2 cellular contexts compared by ENCODE assay signal in genomic region chr1:153474349-153474748, GRCh38.
A peak's percentile ranks its signal among the peaks of the same experiment; 100 is the strongest.
TF ChIP-seq lines count a peak whose summit lies in the region.

No MANE protein-coding gene starts in this region.

TF ChIP-seq in IMR-90, 13 proteins besides CTCF, POLR2A, EP300 and RAD21:
- no peak for TF ChIP-seq NFE2L2 (IDR thresholded peaks at IDR 0.05; ENCODE audit: low read depth, low read length)
- TF ChIP-seq CEBPB (IDR thresholded peaks at IDR 0.05; ENCODE audit: low read depth, low read length): peak; percentile 40
- TF ChIP-seq MAFK (IDR thresholded peaks at IDR 0.05; ENCODE audit: low read depth, low read length): no peak
- TF ChIP-seq ELK1 (IDR thresholded peaks at IDR 0.05; ENCODE audit: borderline replicate concordance, low read depth, low read length): no peak

TF ChIP-seq in H1, 55 proteins besides CTCF, POLR2A, EP300 and RAD21:
- TF ChIP-seq RXRA (IDR thresholded peaks at IDR 0.05; ENCODE audit: insufficient read depth, low read depth, low read length): no peak
- no peak for TF ChIP-seq FOSL1 (IDR thresholded peaks at IDR 0.05; ENCODE audit: insufficient read depth, low read depth, low read length)
- TF ChIP-seq RNF2 (IDR thresholded peaks at IDR 0.05; ENCODE audit: borderline replicate concordance, low read depth, low read length, missing control alignments, poor library complexity, severe bottlenecking): no peak
- TF ChIP-seq CBX8 (IDR thresholded peaks at IDR 0.05; ENCODE audit: borderline replicate concordance, low read depth, low read length): no peak
- no peak for TF ChIP-seq ATF3 (IDR thresholded peaks at IDR 0.05; ENCODE audit: insufficient read depth, low read depth, low read length)
- TF ChIP-seq GTF2F1 (IDR thresholded peaks at IDR 0.05; ENCODE audit: borderline replicate concordance, low read depth, low read length): no peak
- no peak for TF ChIP-seq SAP30 (IDR thresholded peaks at IDR 0.05; ENCODE audit: insufficient read depth, insufficient replicate concordance, low read length)
- no peak for TF ChIP-seq MAX (IDR thresholded peaks at IDR 0.05)
- no peak for TF ChIP-seq ASH2L (IDR thresholded peaks at IDR 0.05; ENCODE audit: low read length)
- no peak for TF ChIP-seq ATF2 (IDR thresholded peaks at IDR 0.05; ENCODE audit: low read length)
